Comparison of ENCODE assay signal across 8 cellular contexts in genomic region chr2:231464576-231465540, GRCh38. TPM values are rescaled to one million over a fixed set of nuclear protein-coding genes. Genes with fewer than 3 reads are reported as not detected.
DNase-seq lines count a peak whose midpoint lies in the region; ATAC-seq and TF ChIP-seq lines count a peak whose summit lies in the region.

No MANE protein-coding gene starts in this region.

- H2AFZ ChIP-seq in neuronal stem cell (ENCODE audit: low read length) = peak overlapping the region; percentile 89

- no CpG with 5 or more reads among the region's 81 CpGs for WGBS in neuronal stem cell (ENCODE audit: extremely low coverage in 2 of 2, insufficient read length in 2 of 2, insufficient replicate concordance in 1 of 2), 2 donors

- H4K8ac ChIP-seq in neuronal stem cell (ENCODE audit: low read depth, low read length) = peak overlapping the region; percentile 72

- peak overlapping the region; percentile 56 for H2BK120ac ChIP-seq in neuronal stem cell (ENCODE audit: low read depth, low read length)

- H2BK5ac ChIP-seq in neuronal stem cell (ENCODE audit: low read length) = peak overlapping the region; percentile 97

- peak overlapping the region; percentile 95 for H3K9ac ChIP-seq in neuronal stem cell (ENCODE audit: low read depth, low read length, poor library complexity)
- peak overlapping the region; percentile 59 to 88 (median 85) for H3K9ac ChIP-seq in subcutaneous abdominal adipose tissue (ENCODE audit: low read length in 5 of 5)

- no peak overlapping the region for H2BK12ac ChIP-seq in neuronal stem cell (ENCODE audit: low read length)

- peak overlapping the region; percentile 99 for H3K23ac ChIP-seq in neuronal stem cell (ENCODE audit: low read depth, low read length, poor library complexity)

- ATAC-seq in GM19023 (IDR thresholded peaks at IDR 0.05; ENCODE audit: unreplicated experiment) = peak; percentile 28

- H3K4me2 ChIP-seq in neuronal stem cell (ENCODE audit: insufficient read depth, low read length, poor library complexity, severe bottlenecking) = peak overlapping the region; percentile 87

- DNase-seq in AG10803 (ENCODE audit: low read depth) (no peak), HUDEP-2 (lab: John Stamatoyannopoulos, UW; ENCODE audit: unreplicated experiment in 76 of 76) (peak in 74 of 76 experiments; percentile 57 to 98 (median 94)), RKO (ENCODE audit: low spot score) (peak; percentile 46), foreskin melanocyte (peak; percentile 79), neuronal stem cell (ENCODE audit: low spot score) (peak; percentile 96)
- peak; percentile 99 for DNase-seq in activated effector memory CD4-positive, alpha-beta T cell treated with anti-CD3 and anti-CD28 coated beads, Interleukin-2, amount 50 U/mL, for 16 hours

- peaks cover 25 to 37% of the 10 kb centered on the region in 2 donors for H3K36me3 ChIP-seq in neuronal stem cell (replicated peaks in 1 of 2; ENCODE audit: control insufficient read depth in 2 of 2, insufficient read depth in 2 of 2, low read length in 2 of 2)
- H3K36me3 ChIP-seq in subcutaneous abdominal adipose tissue (ENCODE audit: control insufficient read depth in 5 of 5, insufficient read depth in 5 of 5, low read length in 5 of 5) = peaks cover 24 to 30% (median 29%) of the 10 kb centered on the region in 5 donors

- peak overlapping the region; percentile 58 for H3K4ac ChIP-seq in neuronal stem cell (ENCODE audit: low read length)

- H3K9me3 ChIP-seq in neuronal stem cell (replicated peaks in 1 of 2; ENCODE audit: control insufficient read depth in 2 of 2, insufficient read depth in 1 of 2, low read depth in 1 of 2, low read length in 2 of 2) (no peaks in the 10 kb centered on the region), subcutaneous abdominal adipose tissue (ENCODE audit: control insufficient read depth in 5 of 5, low read length in 5 of 5) (no peaks in the 10 kb centered on the region)

- H4K91ac ChIP-seq in neuronal stem cell (ENCODE audit: low read depth, low read length, poor library complexity) = peak overlapping the region; percentile 92

- peaks cover 7 to 12% of the 10 kb centered on the region in 2 donors for H3K4me1 ChIP-seq in neuronal stem cell (ENCODE audit: control insufficient read depth in 2 of 2, insufficient read depth in 1 of 2, low read depth in 1 of 2, low read length in 2 of 2)
- H3K4me1 ChIP-seq in subcutaneous abdominal adipose tissue (ENCODE audit: control insufficient read depth in 5 of 5, insufficient read depth in 5 of 5, low read length in 5 of 5) = peaks cover 9 to 45% (median 30%) of the 10 kb centered on the region in 5 donors

- H3K27ac ChIP-seq in neuronal stem cell (replicated peaks; ENCODE audit: low read length) = peak overlapping the region; percentile 95
- peak overlapping the region; percentile 95 for H3K27ac ChIP-seq in subcutaneous abdominal adipose tissue (ENCODE audit: low read depth, low read length)

- H2BK15ac ChIP-seq in neuronal stem cell (ENCODE audit: low read length) = peak overlapping the region; percentile 87

- TF ChIP-seq CTCF in AG10803 (conservative IDR thresholded peaks at IDR 0.05; ENCODE audit: low read length) = no peak

- H3K27me3 ChIP-seq in neuronal stem cell (ENCODE audit: control insufficient read depth in 3 of 3, insufficient read depth in 3 of 3, low read depth in 1 of 3, low read length in 3 of 3) (no peaks in the 10 kb centered on the region), subcutaneous abdominal adipose tissue (ENCODE audit: control insufficient read depth in 5 of 5, insufficient read depth in 4 of 5, low read length in 5 of 5) (no peaks in the 10 kb centered on the region)

- peak overlapping the region; percentile 92 for H2AK5ac ChIP-seq in neuronal stem cell (ENCODE audit: low read depth, low read length)

- no peak overlapping the region for H3K14ac ChIP-seq in neuronal stem cell (ENCODE audit: low read length)

- H3K79me1 ChIP-seq in neuronal stem cell (ENCODE audit: low read depth, low read length) = peaks cover 11% of the 10 kb centered on the region

- peak overlapping the region; percentile 99 for H3K18ac ChIP-seq in neuronal stem cell (ENCODE audit: low read length)

- H3K4me3 ChIP-seq in AG10803 (ENCODE audit: low read length) (peak overlapping the region; percentile 80), neuronal stem cell (ENCODE audit: low read length in 2 of 2) (peak overlapping the region; percentile 96 to 99), subcutaneous abdominal adipose tissue (ENCODE audit: low read depth in 1 of 5, low read length in 5 of 5) (peak overlapping the region; percentile 55 to 97 (median 84))

RNA-seq across cellular contexts. Expression of gene NCL, which starts 0.6 kb away (rescaled TPM):
- polyA plus RNA-seq in neuronal stem cell (2013, experiment 1 of 2) = 370 TPM
- polyA plus RNA-seq in neuronal stem cell (2013, experiment 2 of 2) = 367 TPM
